8 cellular contexts compared by ENCODE assay signal in the genomic region with DNA sequence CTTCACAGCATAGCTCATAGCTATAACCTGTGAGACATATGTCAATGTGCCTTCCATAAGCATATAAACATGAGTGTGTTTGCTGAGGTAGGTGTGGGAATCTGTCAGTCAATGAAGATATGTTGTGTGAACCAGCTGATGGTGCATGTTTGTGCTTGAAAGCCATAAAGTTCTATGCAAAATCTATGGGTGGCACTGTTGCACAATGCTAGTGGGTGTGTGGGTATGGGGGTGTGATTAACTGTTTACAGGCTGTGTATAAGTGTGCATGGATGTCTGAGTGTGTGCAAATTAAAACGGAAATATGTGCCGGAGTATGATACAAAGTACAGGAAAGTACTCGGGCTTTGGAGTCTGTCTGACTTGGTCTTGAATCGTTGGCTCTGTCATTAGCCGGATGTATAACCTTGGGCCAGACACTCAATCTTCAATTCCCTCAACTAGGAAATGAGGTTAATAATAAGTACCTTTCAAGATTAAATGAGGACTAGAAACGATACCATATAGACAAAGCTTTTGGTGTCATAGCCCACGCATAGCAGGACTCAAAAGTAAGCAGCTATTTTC. TPM values are rescaled to one million over a fixed set of nuclear protein-coding genes. Genes with fewer than 3 reads are reported as not detected.
DNase-seq lines count a peak whose midpoint lies in the region; ATAC-seq and TF ChIP-seq lines count a peak whose summit lies in the region.

No MANE protein-coding gene starts in this region.

- no peaks in the 10 kb centered on the region for H3K36me3 Mint-ChIP-seq in naive thymus-derived CD8-positive, alpha-beta T cell
- no peaks in the 10 kb centered on the region for H3K36me3 Mint-ChIP-seq in type B pancreatic cell

- H3K4me3 ChIP-seq in esophagus (ENCODE audit: low read depth in 1 of 2, low read length in 2 of 2): peak overlapping the region in 1 of 2 donors; percentile 71

- H3K4me1 ChIP-seq in esophagus (ENCODE audit: control insufficient read depth in 2 of 2, insufficient read depth in 2 of 2, low read length in 1 of 2): peaks cover 2 to 12% of the 10 kb centered on the region in 2 donors

- no peaks in the 10 kb centered on the region for H3K27me3 ChIP-seq in esophagus (ENCODE audit: control insufficient read depth in 1 of 2, insufficient read depth in 2 of 2, low read length in 2 of 2)

- TF ChIP-seq CTCF in type B pancreatic cell (conservative IDR thresholded peaks at IDR 0.05): no peak

- POLR2A ChIA-PET in naive thymus-derived CD8-positive, alpha-beta T cell (lab: Charles Lee): interaction anchor here (0.5 to 4.6 kb wide), 25 partner anchors 9 to 318 kb away, joined by 3 to 50 read pairs (median 4); partner anchors contain the start of gene LAX1

- H3K27me3 Mint-ChIP-seq in naive thymus-derived CD8-positive, alpha-beta T cell: no peaks in the 10 kb centered on the region
- H3K27me3 Mint-ChIP-seq in type B pancreatic cell: no peaks in the 10 kb centered on the region

- WGBS in esophagus, 2 donors: 5 to 7% methylated on average over 7 of the region's 7 CpGs

- H3K9me3 Mint-ChIP-seq in naive thymus-derived CD8-positive, alpha-beta T cell: no peaks in the 10 kb centered on the region
- H3K9me3 Mint-ChIP-seq in type B pancreatic cell: no peaks in the 10 kb centered on the region

- intact Hi-C loops in Right ventricle myocardium inferior (cut with DNase I) (loop anchor here (1.0 to 10.0 kb wide), 3 partner anchors 77 to 351 kb away; partner anchors contain the start of genes ZBED6 and ZC3H11A), cardiac septum (cut with DNase I) (loop anchor here (1.0 to 5.0 kb wide), 4 partner anchors 47 to 172 kb away; partner anchors contain the start of genes ZBED6 and ZC3H11A)

- DNase-seq in Right ventricle myocardium inferior (ENCODE audit: missing footprints) (no peak), cardiac septum (ENCODE audit: low spot score) (no peak), NCI-H345 (lab: John Stamatoyannopoulos, UW) (peak; percentile 28), activated T-cell treated with anti-CD3 and anti-CD28 coated beads for 1 hour (ENCODE audit: low read depth) (peak; percentile 40), type B pancreatic cell (ENCODE audit: extremely low spot score, unreplicated experiment) (no peak), dedifferentiated amniotic fluid mesenchymal stem cell (ENCODE audit: extremely low spot score) (no peak)
- DNase-seq in naive thymus-derived CD8-positive, alpha-beta T cell: peak in 9 of 10 donors; percentile 46 to 86 (median 72)

- peak overlapping the region; percentile 84 to 99 (median 94) for H3K4me3 Mint-ChIP-seq in naive thymus-derived CD8-positive, alpha-beta T cell
- H3K4me3 Mint-ChIP-seq in type B pancreatic cell: peak overlapping the region; percentile 99

- no peaks in the 10 kb centered on the region for H3K9me3 ChIP-seq in esophagus (ENCODE audit: control insufficient read depth in 2 of 2, insufficient read depth in 1 of 2, low read depth in 1 of 2, low read length in 1 of 2)

- ATAC-seq in Right ventricle myocardium inferior: peak; percentile 41
- peak; percentile 60 to 74 for ATAC-seq in naive thymus-derived CD8-positive, alpha-beta T cell

- H3K4me1 Mint-ChIP-seq in naive thymus-derived CD8-positive, alpha-beta T cell: peaks cover 28 to 57% (median 49%) of the 10 kb centered on the region in 4 donors
- H3K4me1 Mint-ChIP-seq in type B pancreatic cell (ENCODE audit: unreplicated experiment): peaks cover 52% of the 10 kb centered on the region

- peak overlapping the region; percentile 63 to 97 (median 90) for H3K27ac Mint-ChIP-seq in naive thymus-derived CD8-positive, alpha-beta T cell
- peak overlapping the region; percentile 87 for H3K27ac Mint-ChIP-seq in type B pancreatic cell

- H3K36me3 ChIP-seq in esophagus (ENCODE audit: control insufficient read depth in 2 of 2, insufficient read depth in 2 of 2, low read length in 1 of 2): no peaks in the 10 kb centered on the region

- peak overlapping the region; percentile 91 to 94 for H3K27ac ChIP-seq in esophagus (ENCODE audit: low read depth in 2 of 2, low read length in 1 of 2)

RNA-seq across cellular contexts. Expression of gene ATP2B4, which starts 0.9 kb away (rescaled TPM):
- 87.1 TPM for total RNA-seq in Right ventricle myocardium inferior
- 227 TPM for total RNA-seq in cardiac septum
- polyA plus RNA-seq in esophagus: 10 to 100 TPM; 17.7 to 19.3 TPM
- 10 to 100 TPM; 46.8 to 49.5 TPM for total RNA-seq in naive thymus-derived CD8-positive, alpha-beta T cell
- polyA plus RNA-seq in naive thymus-derived CD8-positive, alpha-beta T cell: 10 to 100 TPM in 1 of 3 donors, 1 to 10 TPM in 2; 4.3 to 17.4 (median 5.3) TPM
- total RNA-seq in type B pancreatic cell (ENCODE audit: low replicate concordance): 89.6 and 91.6 TPM in 2 replicates

Comparison
In these comparisons a context has a peak if more than half of its experiments do, and no peak if none do; other contexts are left out.
1. DNase-seq: peak in NCI-H345 (single experiment), activated T-cell treated with anti-CD3 and anti-CD28 coated beads for 1 hour (single experiment) and naive thymus-derived CD8-positive, alpha-beta T cell (9 of 10); none in Right ventricle myocardium inferior (single experiment), cardiac septum (single experiment), type B pancreatic cell (single experiment) and dedifferentiated amniotic fluid mesenchymal stem cell (single experiment).